In genomic region chr3:195441971-195442572, GRCh38 we compare ENCODE assay signal across 8 cellular contexts. TPM values are rescaled to one million over a fixed set of nuclear protein-coding genes. Genes with fewer than 3 reads are reported as not detected.
DNase-seq lines count a peak whose midpoint lies in the region; ATAC-seq, FAIRE-seq and TF ChIP-seq lines count a peak whose summit lies in the region.

No MANE protein-coding gene starts in this region.

- peak overlapping the region; percentile 81 for H3K27ac ChIP-seq in MM.1S (ENCODE audit: low read length)
- peak overlapping the region; percentile 83 for H3K27ac ChIP-seq in WERI-Rb-1
- peak overlapping the region; percentile 72 for H3K27ac ChIP-seq in keratinocyte (ENCODE audit: control insufficient read depth, insufficient read depth, low read length)

- H4K20me1 ChIP-seq in MM.1S (ENCODE audit: insufficient read depth, low read length) = no peaks in the 10 kb centered on the region
- H4K20me1 ChIP-seq in keratinocyte (ENCODE audit: control insufficient read depth, extremely low read depth, insufficient read depth, low read length) = peaks cover 4% of the 10 kb centered on the region

- peaks cover 56% of the 10 kb centered on the region for H3K79me2 ChIP-seq in MM.1S (ENCODE audit: low read length)
- peaks cover 51% of the 10 kb centered on the region for H3K79me2 ChIP-seq in keratinocyte (ENCODE audit: control insufficient read depth, insufficient read depth, low read length)

- ATAC-seq in GM21723 (IDR thresholded peaks at IDR 0.05; ENCODE audit: unreplicated experiment) = peak; percentile 20

- dilution Hi-C loops in keratinocyte (cut with MboI; ENCODE audit: extremely low pct_ligation_motif_present, low sequenced_read_pairs) = no loop called here

- H3K9me1 ChIP-seq in keratinocyte (ENCODE audit: control insufficient read depth, extremely low read depth, insufficient read depth, low read length) = no peaks in the 10 kb centered on the region

- FAIRE-seq in bronchial epithelial cell (lab: Jason Lieb, UNC) = no peak
- no peak for FAIRE-seq in keratinocyte (lab: Jason Lieb, UNC)

- H2AFZ ChIP-seq in MM.1S (ENCODE audit: low read length) (peak overlapping the region; percentile 85), keratinocyte (ENCODE audit: control insufficient read depth, low read length) (peak overlapping the region; percentile 84)

- DNase-seq in DMS153 treated with DMSO at 0.1 percent for 48 hours (lab: John Stamatoyannopoulos, UW; ENCODE audit: unreplicated experiment) = peak; percentile 18
- DNase-seq in MM.1S = peak; percentile 63
- peak; percentile 34 for DNase-seq in WERI-Rb-1
- peak; percentile 26 for DNase-seq in bronchial epithelial cell (ENCODE audit: low read depth)
- no peak for DNase-seq in keratinocyte (ENCODE audit: low read depth, low spot score)
- DNase-seq in stimulated activated CD4-positive, alpha-beta T cell treated with anti-CD3 and anti-CD28 coated beads, Interleukin-15, amount 100 ng/mL, for 24 hours = peak; percentile 62
- DNase-seq in G401 (ENCODE audit: low spot score) = no peak

- no peaks in the 10 kb centered on the region for H3K36me3 ChIP-seq in MM.1S (replicated peaks; ENCODE audit: insufficient read depth, low read length)
- H3K36me3 ChIP-seq in WERI-Rb-1 = no peaks in the 10 kb centered on the region
- no peaks in the 10 kb centered on the region for H3K36me3 ChIP-seq in bronchial epithelial cell (ENCODE audit: control insufficient read depth, insufficient read depth, low read length)
- H3K36me3 ChIP-seq in keratinocyte (ENCODE audit: control insufficient read depth in 2 of 2, extremely low read depth in 1 of 2, insufficient read depth in 2 of 2, low read length in 2 of 2) = no peaks in the 10 kb centered on the region

- H3K4me3 ChIP-seq in MM.1S (ENCODE audit: low read length) (peak overlapping the region; percentile 89), WERI-Rb-1 (ENCODE audit: low read depth, low read length) (peak overlapping the region; percentile 73), bronchial epithelial cell (ENCODE audit: low read depth, low read length) (peak overlapping the region; percentile 93), keratinocyte (ENCODE audit: control insufficient read depth in 2 of 3, extremely low read depth in 1 of 3, insufficient read depth in 2 of 3, low read depth in 1 of 3, low read length in 3 of 3) (peak overlapping the region; percentile 69 to 92 (median 90))

- H3K9ac ChIP-seq in MM.1S (ENCODE audit: low read length) (peak overlapping the region; percentile 81), keratinocyte (ENCODE audit: control insufficient read depth, extremely low read depth, insufficient read depth, low read length) (peak overlapping the region; percentile 84)

- H3K27me3 ChIP-seq in MM.1S (replicated peaks; ENCODE audit: insufficient read depth, low read length) = no peaks in the 10 kb centered on the region
- no peaks in the 10 kb centered on the region for H3K27me3 ChIP-seq in WERI-Rb-1 (ENCODE audit: insufficient read depth, low read depth, severe bottlenecking)
- no peaks in the 10 kb centered on the region for H3K27me3 ChIP-seq in bronchial epithelial cell (ENCODE audit: control insufficient read depth, insufficient read depth, low read length)
- no peaks in the 10 kb centered on the region for H3K27me3 ChIP-seq in keratinocyte (ENCODE audit: control insufficient read depth, extremely low read depth, insufficient read depth, low read length)

- H3K9me3 ChIP-seq in MM.1S (replicated peaks; ENCODE audit: insufficient read depth, low read length) (no peaks in the 10 kb centered on the region), WERI-Rb-1 (ENCODE audit: severe bottlenecking) (no peaks in the 10 kb centered on the region), keratinocyte (ENCODE audit: control insufficient read depth, low read depth, low read length) (no peaks in the 10 kb centered on the region)

- H3K9me2 ChIP-seq in MM.1S (replicated peaks; ENCODE audit: insufficient read depth, low read length) = no peaks in the 10 kb centered on the region

- peaks cover 24% of the 10 kb centered on the region for H3F3A ChIP-seq in MM.1S (ENCODE audit: insufficient read depth, low read length)

- H3K4me1 ChIP-seq in MM.1S (ENCODE audit: low read length) = peaks cover 28% of the 10 kb centered on the region
- peaks cover 27% of the 10 kb centered on the region for H3K4me1 ChIP-seq in keratinocyte (ENCODE audit: control insufficient read depth, extremely low read depth, insufficient read depth, low read length)

- in situ Hi-C loops in G401 (cut with HindIII; ENCODE audit: low sequenced_read_pairs) = loop anchor here (25.0 kb wide), 1 partner anchor 130 kb away; no protein-coding TSS in a partner anchor

- TF ChIP-seq CTCF in MM.1S (IDR thresholded peaks at IDR 0.05; ENCODE audit: low read length) = no peak
- no peak for TF ChIP-seq CTCF in WERI-Rb-1 (IDR thresholded peaks at IDR 0.05; ENCODE audit: low read depth, low read length)
- no peak for TF ChIP-seq CTCF in bronchial epithelial cell (IDR thresholded peaks at IDR 0.05; ENCODE audit: insufficient read depth, low read length, severe bottlenecking)
- TF ChIP-seq CTCF in keratinocyte (optimal IDR thresholded peaks at IDR 0.05 in 1 of 3, IDR thresholded peaks at IDR 0.05 in 1 of 3, conservative IDR thresholded peaks at IDR 0.05 in 1 of 3; ENCODE audit: extremely low read depth in 1 of 3, insufficient read depth in 2 of 3, low read length in 3 of 3) = no peak

- H3K4me2 ChIP-seq in MM.1S (ENCODE audit: low read depth, low read length) = peak overlapping the region; percentile 73
- peak overlapping the region; percentile 92 for H3K4me2 ChIP-seq in keratinocyte (ENCODE audit: control insufficient read depth, extremely low read depth, insufficient read depth, low read depth, low read length)

RNA-seq across cellular contexts. Expression of gene ACAP2, which starts 0.7 kb away (rescaled TPM):
- 51.9 and 98.7 TPM in 2 replicates for total RNA-seq in bronchial epithelial cell
- 15.1 to 23.5 TPM (median 15.7 TPM) in 3 replicates for polyA plus RNA-seq in keratinocyte
- 53.6 TPM for polyA plus RNA-seq in keratinocyte (2011; ENCODE audit: low read depth)
- 10.3 and 18.3 TPM in 2 replicates for polyA plus RNA-seq in keratinocyte (2011; cell fraction: cytosol; rRNA removed)
- polyA plus RNA-seq in keratinocyte (2011; cell fraction: nucleus; rRNA removed) = 21.9 and 30.1 TPM in 2 replicates
- polyA plus RNA-seq in keratinocyte (2012; ENCODE audit: low replicate concordance) = 13.7 and 20.0 TPM in 2 replicates
- 13.6 to 51.9 TPM (median 25.4 TPM) in 3 replicates for polyA minus RNA-seq in keratinocyte
- polyA minus RNA-seq in keratinocyte (2011; cell fraction: cytosol; rRNA and poly(A)+ RNA removed) = 31.5 TPM
- 46.2 and 70.8 TPM in 2 replicates for polyA minus RNA-seq in keratinocyte (2011; cell fraction: nucleus; rRNA and poly(A)+ RNA removed)
- 55.3 and 65.8 TPM in 2 replicates for total RNA-seq in G401 (2014; rRNA removed; shearing (Covaris generic))

Comparison
In these comparisons a context has a peak if more than half of its experiments do, and no peak if none do; other contexts are left out.
1. DNase-seq: peak in DMS153 treated with DMSO at 0.1 percent for 48 hours (single experiment), MM.1S (single experiment), WERI-Rb-1 (single experiment), bronchial epithelial cell (single experiment) and stimulated activated CD4-positive, alpha-beta T cell treated with anti-CD3 and anti-CD28 coated beads, Interleukin-15, amount 100 ng/mL, for 24 hours (single experiment); none in keratinocyte (single experiment) and G401 (single experiment).
2. Peak in every context shown above with its lines, with median percentiles within 50 percentile points of each other: H3K27ac ChIP-seq and H3K4me3 ChIP-seq.